In the genomic region with DNA sequence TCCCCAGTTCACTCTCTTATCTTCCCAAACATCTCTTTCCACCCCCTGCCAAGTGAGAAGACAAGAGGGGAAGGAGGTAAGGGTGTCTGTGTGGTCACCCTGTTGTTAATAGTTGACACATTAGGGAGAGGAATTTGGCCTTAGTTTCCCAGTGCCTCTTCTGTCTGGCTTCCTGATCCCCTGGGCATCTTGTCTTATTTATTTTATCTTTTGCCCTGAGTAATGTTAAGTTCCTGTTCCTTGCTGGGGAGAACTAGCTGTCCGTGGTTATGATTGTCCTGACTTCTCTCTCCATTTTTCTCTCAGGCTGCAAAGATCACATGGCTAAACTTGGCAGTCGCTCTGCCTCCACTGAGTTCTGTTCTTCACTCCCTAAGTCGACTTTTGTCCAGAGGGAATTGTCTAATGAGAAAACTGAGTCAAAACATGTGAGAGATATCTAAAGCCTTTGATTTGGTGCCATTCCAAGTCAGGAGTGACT, we compare ENCODE assay signal across 14 cellular contexts.
DNase-seq lines count a peak whose midpoint lies in the region; ATAC-seq and TF ChIP-seq lines count a peak whose summit lies in the region.
"Had no signal": no experiment of that assay in that cellular context is flagged by ENCODE, and none has a peak within 500 bp of the region (broad histone marks: within the 10 kb centered on the region; RNA-seq: fewer than 3 reads in every experiment).

No MANE protein-coding gene starts in this region.

- no peaks in the 10 kb centered on the region for H3K36me3 Mint-ChIP-seq in GM23338 (ENCODE audit: low read depth)

- no peaks in the 10 kb centered on the region for H3K4me1 Mint-ChIP-seq in GM23338

- no peaks in the 10 kb centered on the region for H4K20me1 ChIP-seq in GM23338 (replicated peaks; ENCODE audit: insufficient read depth)

- H3K9me3 Mint-ChIP-seq in GM23338, result peaks cover 16% of the 10 kb centered on the region; the same call in 2 of the 3 replicates

- H3K27me3 Mint-ChIP-seq in GM23338 (ENCODE audit: insufficient read depth, low read depth, poor library complexity), result no peaks in the 10 kb centered on the region

- no peak for DNase-seq in heart right ventricle
- DNase-seq in right atrium auricular region (ENCODE audit: low spot score), result no peak
- DNase-seq in cardiac fibroblast (ENCODE audit: low read depth in 2 of 2), result peak; percentile 80 to 96
- DNase-seq in kidney glomerular epithelial cell (lab: John Stamatoyannopoulos, UW), result peak; percentile 73
- DNase-seq in GM23338 (ENCODE audit: low spot score), result no peak
- DNase-seq in colonic mucosa, result no peak
- DNase-seq in left colon, result no peak
- no peak for DNase-seq in A673 (ENCODE audit: low spot score)
- DNase-seq: activated naive CD4-positive, alpha-beta T cell treated with anti-CD3 and anti-CD28 coated beads for 36 hours; esophagus squamous epithelium; lower lobe of right lung; NCI-H1417; NCI-H510A; occipital lobe had no signal

- no TSS peak for BruUV-seq in A673 (replicated peaks; lab: Mats Ljungman, UMichigan)

- no peaks in the 10 kb centered on the region for H3K79me2 ChIP-seq in GM23338 (replicated peaks; ENCODE audit: insufficient read depth)

- no peak overlapping the region for H3K4me2 ChIP-seq in GM23338

- WGBS in heart right ventricle, 2 donors, result 22 to 33% methylated on average over 3 of the region's 3 CpGs

- H3K9me2 ChIP-seq in GM23338 (ENCODE audit: insufficient read depth), result no peaks in the 10 kb centered on the region; the same call in 1 of the 2 replicates

- POLR2A ChIA-PET in A673 (lab: Charles Lee; ENCODE audit: low non-redundant PET), result no interaction called here

- H3K9ac ChIP-seq in colonic mucosa (ENCODE audit: low read depth in 2 of 2, low read length in 2 of 2), result no peak overlapping the region

- H3K4me1 ChIP-seq in heart right ventricle (peaks cover 0 to 9% (median 0%) of the 10 kb centered on the region in 9 donors), right atrium auricular region (peaks cover 0 to 8% of the 10 kb centered on the region in 2 donors), GM23338 (ENCODE audit: insufficient read depth) (no peaks in the 10 kb centered on the region), colonic mucosa (no peaks in the 10 kb centered on the region), A673 (ENCODE audit: insufficient read depth, low read length, poor library complexity, severe bottlenecking) (no peaks in the 10 kb centered on the region)
- H3K4me1 ChIP-seq: esophagus squamous epithelium, lower lobe of right lung had no signal

- no peak overlapping the region for H3K4me3 Mint-ChIP-seq in GM23338
- H3K4me3 Mint-ChIP-seq: activated naive CD4-positive, alpha-beta T cell treated with anti-CD3 and anti-CD28 coated beads for 36 hours had no signal

- TF ChIP-seq CTCF in heart right ventricle (IDR thresholded peaks at IDR 0.05) (no peak), right atrium auricular region (IDR thresholded peaks at IDR 0.05) (no peak), cardiac fibroblast (IDR thresholded peaks at IDR 0.05; ENCODE audit: low read depth, low read length) (no peak), GM23338 (conservative IDR thresholded peaks at IDR 0.05; ENCODE audit: low read depth in 2 of 2) (no peak), colonic mucosa (IDR thresholded peaks at IDR 0.05) (no peak), A673 (conservative IDR thresholded peaks at IDR 0.05; ENCODE audit: low read depth, low read length) (no peak)

- no peaks in the 10 kb centered on the region for H3K27me3 ChIP-seq in heart right ventricle
- H3K27me3 ChIP-seq in right atrium auricular region, result no peaks in the 10 kb centered on the region
- H3K27me3 ChIP-seq in GM23338 (ENCODE audit: insufficient read depth), result no peaks in the 10 kb centered on the region
- no peaks in the 10 kb centered on the region for H3K27me3 ChIP-seq in colonic mucosa
- no peaks in the 10 kb centered on the region for H3K27me3 ChIP-seq in A673 (replicated peaks; ENCODE audit: insufficient read depth, low read depth, low read length, poor library complexity)
- H3K27me3 ChIP-seq: esophagus squamous epithelium had no signal

- CTCF ChIA-PET in A673 (lab: Charles Lee), result no interaction called here

- H3K9me3 ChIP-seq in heart right ventricle, result peaks cover 0 to 4% (median 0%) of the 10 kb centered on the region in 11 donors
- no peaks in the 10 kb centered on the region for H3K9me3 ChIP-seq in right atrium auricular region
- no peaks in the 10 kb centered on the region for H3K9me3 ChIP-seq in colonic mucosa
- H3K9me3 ChIP-seq in A673 (ENCODE audit: low read depth, low read length, poor library complexity, severe bottlenecking), result no peaks in the 10 kb centered on the region
- H3K9me3 ChIP-seq: esophagus squamous epithelium, lower lobe of right lung had no signal

- no peaks in the 10 kb centered on the region for H3F3A ChIP-seq in GM23338 (replicated peaks; ENCODE audit: low read depth)

- ATAC-seq in heart right ventricle (peak in 5 of 8 donors; percentile 27 to 50 (median 38)), GM23338 (no peak), left colon (no peak)
- ATAC-seq: lower lobe of right lung had no signal

- H3K27ac ChIP-seq in heart right ventricle (no peak overlapping the region), right atrium auricular region (no peak overlapping the region), GM23338 (ENCODE audit: low read depth) (no peak overlapping the region), colonic mucosa (no peak overlapping the region), A673 (ENCODE audit: low read depth, low read length, poor library complexity, severe bottlenecking) (no peak overlapping the region)
- H3K27ac ChIP-seq: esophagus squamous epithelium, lower lobe of right lung had no signal

- H3K36me3 ChIP-seq in heart right ventricle (no peaks in the 10 kb centered on the region), right atrium auricular region (no peaks in the 10 kb centered on the region), GM23338 (ENCODE audit: insufficient read depth) (no peaks in the 10 kb centered on the region), colonic mucosa (no peaks in the 10 kb centered on the region), A673 (ENCODE audit: insufficient read depth, low read length, poor library complexity, severe bottlenecking) (no peaks in the 10 kb centered on the region)
- H3K36me3 ChIP-seq: esophagus squamous epithelium, lower lobe of right lung had no signal

- H3K4me3 ChIP-seq in heart right ventricle (no peak overlapping the region), right atrium auricular region (no peak overlapping the region), cardiac fibroblast (replicated peaks in 1 of 2; ENCODE audit: low read depth in 2 of 2, low read length in 2 of 2) (no peak overlapping the region), GM23338 (no peak overlapping the region), colonic mucosa (no peak overlapping the region), A673 (ENCODE audit: low read depth, low read length, poor library complexity, severe bottlenecking) (no peak overlapping the region)
- H3K4me3 ChIP-seq: esophagus squamous epithelium, lower lobe of right lung had no signal

- intact Hi-C loops in heart right ventricle (cut with DNase I) (no loop called here), colonic mucosa (cut with DNase I) (no loop called here), left colon (cut with DNase I, micrococcal nuclease) (no loop called here), A673 (cut with micrococcal nuclease; ENCODE audit: unreplicated experiment) (no loop called here)

- H2AFZ ChIP-seq in GM23338, result no peak overlapping the region

- H3K27ac Mint-ChIP-seq in GM23338, result no peak overlapping the region
- H3K27ac Mint-ChIP-seq: activated naive CD4-positive, alpha-beta T cell treated with anti-CD3 and anti-CD28 coated beads for 36 hours had no signal

TF ChIP-seq in GM23338, 12 proteins besides CTCF, POLR2A, EP300 and RAD21 (continues in another document):
- TF ChIP-seq ZNF114 (CRISPR knock-in tag; IDR thresholded peaks at IDR 0.05) (no peak), ZNF331 (CRISPR knock-in tag; IDR thresholded peaks at IDR 0.05; ENCODE audit: low read depth) (no peak), EZH2phosphoT487 (IDR thresholded peaks at IDR 0.05; ENCODE audit: unreplicated experiment) (no peak), CREB1 (CRISPR knock-in tag; IDR thresholded peaks at IDR 0.05; ENCODE audit: low read depth) (no peak), ETS1 (IDR thresholded peaks at IDR 0.05) (no peak), EZH2 (IDR thresholded peaks at IDR 0.05; ENCODE audit: low read depth, unreplicated experiment) (no peak), JUNB (IDR thresholded peaks at IDR 0.05; ENCODE audit: unreplicated experiment) (no peak), NANOG (IDR thresholded peaks at IDR 0.05; ENCODE audit: borderline replicate concordance) (no peak)

Comparison
In these comparisons a context has a peak if more than half of its experiments do, and no peak if none do; other contexts are left out.
1. ATAC-seq: peak in heart right ventricle (5 of 8); none in GM23338 (single experiment) and left colon (single experiment).
2. DNase-seq: peak in cardiac fibroblast (2 of 2) and kidney glomerular epithelial cell (single experiment); none in heart right ventricle (0 of 2), right atrium auricular region (single experiment), GM23338 (single experiment), colonic mucosa (single experiment), left colon (0 of 2) and A673 (single experiment).